10 cellular contexts compared by ENCODE assay signal in genomic region chrX:87900320-87900908, GRCh38.
DNase-seq lines count a peak whose midpoint lies in the region; ATAC-seq and TF ChIP-seq lines count a peak whose summit lies in the region.
"Had no signal": no experiment of that assay in that cellular context is flagged by ENCODE, and none has a peak within 500 bp of the region (broad histone marks: within the 10 kb centered on the region; RNA-seq: fewer than 3 reads in every experiment).

No MANE protein-coding gene starts in this region.

- no peak for TF ChIP-seq POLR2A in esophagus muscularis mucosa (IDR thresholded peaks at IDR 0.05; ENCODE audit: low read depth)

- H3K27me3 ChIP-seq in esophagus muscularis mucosa: no peaks in the 10 kb centered on the region
- H3K27me3 ChIP-seq: neutrophil, SJSA1 had no signal

- ATAC-seq in HG02943 (IDR thresholded peaks at IDR 0.05; ENCODE audit: low read depth, unreplicated experiment) (peak; percentile 57), left cardiac atrium (no peak)
- ATAC-seq in stimulated activated naive CD8-positive, alpha-beta T cell treated with anti-CD3 and anti-CD28 coated beads, Interleukin-15, Interleukin-2, amounts not matched to agents 100 U/mL and 50 U/mL, for 24 hours: no peak

- no peaks in the 10 kb centered on the region for H3K9me3 ChIP-seq in esophagus muscularis mucosa
- H3K9me3 ChIP-seq: neutrophil, SJSA1 had no signal

- H3K27ac ChIP-seq in esophagus muscularis mucosa (replicated peaks in 1 of 4): no peak overlapping the region
- H3K27ac ChIP-seq: neutrophil, SJSA1 had no signal

- no peaks in the 10 kb centered on the region for H3K36me3 ChIP-seq in esophagus muscularis mucosa
- H3K36me3 ChIP-seq: neutrophil, SJSA1 had no signal

- H3K4me3 ChIP-seq in esophagus muscularis mucosa: peak overlapping the region in 1 of 4 donors; percentile 26
- H3K4me3 ChIP-seq: SJSA1 had no signal

- no peaks in the 10 kb centered on the region for H3K4me1 ChIP-seq in esophagus muscularis mucosa
- H3K4me1 ChIP-seq: SJSA1 had no signal

- peak; percentile 0 for DNase-seq in activated gamma-delta T cell treated with anti-CD3 and anti-CD28 coated beads, Interleukin-2, amount 50 U/mL, for 16 hours (ENCODE audit: low read depth)
- DNase-seq in activated gamma-delta T cell treated with Interleukin-2 at 50 U/mL for 16 hours: no peak
- peak; percentile 4 for DNase-seq in SHP77 treated with DMSO at 0.1 percent for 48 hours (lab: John Stamatoyannopoulos, UW)
- DNase-seq in stimulated activated naive CD8-positive, alpha-beta T cell treated with anti-CD3 and anti-CD28 coated beads, Interleukin-15, Interleukin-2, amounts not matched to agents 100 U/mL and 50 U/mL, for 24 hours: peak; percentile 2
- DNase-seq in epidermal melanocyte (ENCODE audit: insufficient read length, low spot score): no peak
- DNase-seq in left cardiac atrium: no peak
- no peak for DNase-seq in esophagus muscularis mucosa (ENCODE audit: extremely low spot score)

- intact Hi-C loops in left cardiac atrium (cut with DNase I) (no loop called here), esophagus muscularis mucosa (cut with DNase I) (no loop called here)

- WGBS in esophagus muscularis mucosa: 60% methylated on average over 8 of the region's 8 CpGs

- no peak for TF ChIP-seq EP300 in esophagus muscularis mucosa (IDR thresholded peaks at IDR 0.05)

- no peak for TF ChIP-seq CTCF in esophagus muscularis mucosa (IDR thresholded peaks at IDR 0.05)

Comparison
In these comparisons a context has a peak if more than half of its experiments do, and no peak if none do; other contexts are left out.
1. DNase-seq: peak in activated gamma-delta T cell treated with anti-CD3 and anti-CD28 coated beads, Interleukin-2, amount 50 U/mL, for 16 hours (single experiment), SHP77 treated with DMSO at 0.1 percent for 48 hours (single experiment) and stimulated activated naive CD8-positive, alpha-beta T cell treated with anti-CD3 and anti-CD28 coated beads, Interleukin-15, Interleukin-2, amounts not matched to agents 100 U/mL and 50 U/mL, for 24 hours (single experiment); none in activated gamma-delta T cell treated with Interleukin-2 at 50 U/mL for 16 hours (single experiment), epidermal melanocyte (single experiment), left cardiac atrium (single experiment) and esophagus muscularis mucosa (single experiment).